ENCODE assay signal across 1 cellular context in the genomic region with DNA sequence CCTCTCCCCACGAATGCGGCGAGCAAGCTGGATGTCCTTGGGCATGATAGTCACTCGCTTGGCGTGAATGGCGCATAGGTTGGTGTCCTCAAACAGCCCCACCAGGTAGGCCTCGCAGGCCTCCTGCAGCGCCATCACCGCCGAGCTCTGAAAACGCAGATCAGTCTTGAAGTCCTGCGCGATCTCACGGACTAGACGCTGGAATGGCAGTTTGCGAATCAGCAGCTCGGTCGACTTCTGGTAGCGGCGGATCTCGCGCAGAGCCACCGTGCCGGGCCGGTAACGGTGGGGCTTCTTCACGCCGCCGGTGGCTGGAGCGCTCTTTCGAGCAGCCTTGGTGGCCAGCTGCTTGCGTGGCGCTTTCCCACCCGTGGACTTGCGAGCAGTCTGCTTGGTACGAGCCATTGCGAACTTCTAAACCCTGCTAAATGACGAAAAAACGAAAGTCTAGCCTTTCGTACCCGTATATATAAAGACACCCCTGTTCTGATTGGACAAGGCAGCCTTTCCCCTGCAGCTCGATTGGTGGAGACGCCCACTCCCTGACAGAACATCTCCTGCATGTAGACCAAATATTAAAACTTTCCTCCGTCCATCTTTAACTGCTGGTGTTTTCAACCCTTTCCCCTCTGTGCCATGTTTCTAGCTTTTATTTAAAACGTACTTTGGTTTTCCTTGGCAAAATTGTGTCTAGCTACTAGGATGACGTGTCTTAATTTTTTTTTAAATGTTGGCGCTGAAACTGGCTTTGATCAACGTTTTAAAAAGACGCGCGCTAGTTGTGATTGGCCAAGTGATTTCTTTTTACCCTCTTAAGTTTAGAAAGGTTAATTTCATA.
TF ChIP-seq lines count a peak whose summit lies in the region.

No MANE protein-coding gene starts in this region.

TF ChIP-seq in K562, 482 proteins besides CTCF, POLR2A, EP300 and RAD21 (continued from another document and continues in another):
- TF ChIP-seq, protein P1, sequence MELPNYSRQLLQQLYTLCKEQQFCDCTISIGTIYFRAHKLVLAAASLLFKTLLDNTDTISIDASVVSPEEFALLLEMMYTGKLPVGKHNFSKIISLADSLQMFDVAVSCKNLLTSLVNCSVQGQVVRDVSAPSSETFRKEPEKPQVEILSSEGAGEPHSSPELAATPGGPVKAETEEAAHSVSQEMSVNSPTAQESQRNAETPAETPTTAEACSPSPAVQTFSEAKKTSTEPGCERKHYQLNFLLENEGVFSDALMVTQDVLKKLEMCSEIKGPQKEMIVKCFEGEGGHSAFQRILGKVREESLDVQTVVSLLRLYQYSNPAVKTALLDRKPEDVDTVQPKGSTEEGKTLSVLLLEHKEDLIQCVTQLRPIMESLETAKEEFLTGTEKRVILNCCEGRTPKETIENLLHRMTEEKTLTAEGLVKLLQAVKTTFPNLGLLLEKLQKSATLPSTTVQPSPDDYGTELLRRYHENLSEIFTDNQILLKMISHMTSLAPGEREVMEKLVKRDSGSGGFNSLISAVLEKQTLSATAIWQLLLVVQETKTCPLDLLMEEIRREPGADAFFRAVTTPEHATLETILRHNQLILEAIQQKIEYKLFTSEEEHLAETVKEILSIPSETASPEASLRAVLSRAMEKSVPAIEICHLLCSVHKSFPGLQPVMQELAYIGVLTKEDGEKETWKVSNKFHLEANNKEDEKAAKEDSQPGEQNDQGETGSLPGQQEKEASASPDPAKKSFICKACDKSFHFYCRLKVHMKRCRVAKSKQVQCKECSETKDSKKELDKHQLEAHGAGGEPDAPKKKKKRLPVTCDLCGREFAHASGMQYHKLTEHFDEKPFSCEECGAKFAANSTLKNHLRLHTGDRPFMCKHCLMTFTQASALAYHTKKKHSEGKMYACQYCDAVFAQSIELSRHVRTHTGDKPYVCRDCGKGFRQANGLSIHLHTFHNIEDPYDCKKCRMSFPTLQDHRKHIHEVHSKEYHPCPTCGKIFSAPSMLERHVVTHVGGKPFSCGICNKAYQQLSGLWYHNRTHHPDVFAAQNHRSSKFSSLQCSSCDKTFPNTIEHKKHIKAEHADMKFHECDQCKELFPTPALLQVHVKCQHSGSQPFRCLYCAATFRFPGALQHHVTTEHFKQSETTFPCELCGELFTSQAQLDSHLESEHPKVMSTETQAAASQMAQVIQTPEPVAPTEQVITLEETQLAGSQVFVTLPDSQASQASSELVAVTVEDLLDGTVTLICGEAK (IDR thresholded peaks at IDR 0.05): no peak
- TF ChIP-seq, protein P1 (CRISPR knock-in tag; IDR thresholded peaks at IDR 0.05): peak; percentile 38; the same call in 1 of the 2 replicates
- TF ChIP-seq TAF15 (IDR thresholded peaks at IDR 0.05; ENCODE audit: low read depth, low read length) (no peak; the same call in none of the 2 replicates), ZNF224 (CRISPR knock-in tag; IDR thresholded peaks at IDR 0.05) (no peak), GABPA (tag; conservative IDR thresholded peaks at IDR 0.05; ENCODE audit: low read depth) (no peak), ERF (CRISPR knock-in tag; IDR thresholded peaks at IDR 0.05) (no peak; the same call in 1 of the 2 replicates), CBX1 (IDR thresholded peaks at IDR 0.05; ENCODE audit: low read depth) (peak; percentile 94; the same call in 1 of the 2 replicates), ARHGAP35 (IDR thresholded peaks at IDR 0.05; ENCODE audit: partially characterized antibody) (no peak), TOE1 (IDR thresholded peaks at IDR 0.05; ENCODE audit: borderline replicate concordance) (peak; percentile 68; the same call in 1 of the 2 replicates), TOE1 (CRISPR knock-in tag; IDR thresholded peaks at IDR 0.05; ENCODE audit: borderline replicate concordance, low read depth) (peak; percentile 99), TEAD2 (tag; IDR thresholded peaks at IDR 0.05) (no peak; the same call in 1 of the 2 replicates), PTTG1 (tag; IDR thresholded peaks at IDR 0.05; ENCODE audit: low read depth) (no peak), ZNF121 (CRISPR knock-in tag; conservative IDR thresholded peaks at IDR 0.05) (no peak), RBM17 (IDR thresholded peaks at IDR 0.05; ENCODE audit: borderline replicate concordance, low read depth, low read length) (no peak), PRMT5 (CRISPR knock-in tag; IDR thresholded peaks at IDR 0.05) (peak; percentile 43; the same call in 1 of the 2 replicates), E2F3 (CRISPR knock-in tag; IDR thresholded peaks at IDR 0.05) (no peak), PHF20 (IDR thresholded peaks at IDR 0.05; ENCODE audit: partially characterized antibody) (no peak), RHOXF2B (CRISPR knock-in tag; conservative IDR thresholded peaks at IDR 0.05) (no peak), ZNF436 (CRISPR knock-in tag; IDR thresholded peaks at IDR 0.05) (no peak), DMBX1 (CRISPR knock-in tag; IDR thresholded peaks at IDR 0.05; ENCODE audit: borderline replicate concordance) (no peak), SIRT6 (IDR thresholded peaks at IDR 0.05; ENCODE audit: low read depth, low read length) (peak; percentile 92), BRCA1 (IDR thresholded peaks at IDR 0.05) (no peak), BRCA1 (CRISPR knock-in tag; IDR thresholded peaks at IDR 0.05) (no peak), RBBP5 (IDR thresholded peaks at IDR 0.05; ENCODE audit: borderline replicate concordance, insufficient read depth, low read length, poor library complexity, severe bottlenecking) (peak; percentile 96), SMC3 (conservative IDR thresholded peaks at IDR 0.05; ENCODE audit: insufficient read depth, low read depth, low read length) (no peak), ZFP30 (CRISPR knock-in tag; IDR thresholded peaks at IDR 0.05; ENCODE audit: borderline replicate concordance) (no peak), HIVEP1 (CRISPR knock-in tag; IDR thresholded peaks at IDR 0.05) (0 out of 2 replicates have a peak, but pooled peaks have one; percentile 71), ZNF785 (CRISPR knock-in tag; IDR thresholded peaks at IDR 0.05) (no peak), PPARD (CRISPR knock-in tag; IDR thresholded peaks at IDR 0.05) (no peak), SRSF1 (IDR thresholded peaks at IDR 0.05; ENCODE audit: low read depth, low read length) (no peak), ZNF707 (CRISPR knock-in tag; conservative IDR thresholded peaks at IDR 0.05) (no peak), CREB1 (IDR thresholded peaks at IDR 0.05) (no peak), CREB1 (CRISPR knock-in tag; IDR thresholded peaks at IDR 0.05) (peak; percentile 47; the same call in 1 of the 2 replicates)
- TF ChIP-seq, protein P2, sequence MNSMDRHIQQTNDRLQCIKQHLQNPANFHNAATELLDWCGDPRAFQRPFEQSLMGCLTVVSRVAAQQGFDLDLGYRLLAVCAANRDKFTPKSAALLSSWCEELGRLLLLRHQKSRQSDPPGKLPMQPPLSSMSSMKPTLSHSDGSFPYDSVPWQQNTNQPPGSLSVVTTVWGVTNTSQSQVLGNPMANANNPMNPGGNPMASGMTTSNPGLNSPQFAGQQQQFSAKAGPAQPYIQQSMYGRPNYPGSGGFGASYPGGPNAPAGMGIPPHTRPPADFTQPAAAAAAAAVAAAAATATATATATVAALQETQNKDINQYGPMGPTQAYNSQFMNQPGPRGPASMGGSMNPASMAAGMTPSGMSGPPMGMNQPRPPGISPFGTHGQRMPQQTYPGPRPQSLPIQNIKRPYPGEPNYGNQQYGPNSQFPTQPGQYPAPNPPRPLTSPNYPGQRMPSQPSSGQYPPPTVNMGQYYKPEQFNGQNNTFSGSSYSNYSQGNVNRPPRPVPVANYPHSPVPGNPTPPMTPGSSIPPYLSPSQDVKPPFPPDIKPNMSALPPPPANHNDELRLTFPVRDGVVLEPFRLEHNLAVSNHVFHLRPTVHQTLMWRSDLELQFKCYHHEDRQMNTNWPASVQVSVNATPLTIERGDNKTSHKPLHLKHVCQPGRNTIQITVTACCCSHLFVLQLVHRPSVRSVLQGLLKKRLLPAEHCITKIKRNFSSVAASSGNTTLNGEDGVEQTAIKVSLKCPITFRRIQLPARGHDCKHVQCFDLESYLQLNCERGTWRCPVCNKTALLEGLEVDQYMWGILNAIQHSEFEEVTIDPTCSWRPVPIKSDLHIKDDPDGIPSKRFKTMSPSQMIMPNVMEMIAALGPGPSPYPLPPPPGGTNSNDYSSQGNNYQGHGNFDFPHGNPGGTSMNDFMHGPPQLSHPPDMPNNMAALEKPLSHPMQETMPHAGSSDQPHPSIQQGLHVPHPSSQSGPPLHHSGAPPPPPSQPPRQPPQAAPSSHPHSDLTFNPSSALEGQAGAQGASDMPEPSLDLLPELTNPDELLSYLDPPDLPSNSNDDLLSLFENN (IDR thresholded peaks at IDR 0.05; ENCODE audit: low read depth in 2 of 2, low read length in 2 of 2): peak in 1 of 2 experiments; percentile 76; a peak in 2 of 4 replicates
- TF ChIP-seq, protein P3, sequence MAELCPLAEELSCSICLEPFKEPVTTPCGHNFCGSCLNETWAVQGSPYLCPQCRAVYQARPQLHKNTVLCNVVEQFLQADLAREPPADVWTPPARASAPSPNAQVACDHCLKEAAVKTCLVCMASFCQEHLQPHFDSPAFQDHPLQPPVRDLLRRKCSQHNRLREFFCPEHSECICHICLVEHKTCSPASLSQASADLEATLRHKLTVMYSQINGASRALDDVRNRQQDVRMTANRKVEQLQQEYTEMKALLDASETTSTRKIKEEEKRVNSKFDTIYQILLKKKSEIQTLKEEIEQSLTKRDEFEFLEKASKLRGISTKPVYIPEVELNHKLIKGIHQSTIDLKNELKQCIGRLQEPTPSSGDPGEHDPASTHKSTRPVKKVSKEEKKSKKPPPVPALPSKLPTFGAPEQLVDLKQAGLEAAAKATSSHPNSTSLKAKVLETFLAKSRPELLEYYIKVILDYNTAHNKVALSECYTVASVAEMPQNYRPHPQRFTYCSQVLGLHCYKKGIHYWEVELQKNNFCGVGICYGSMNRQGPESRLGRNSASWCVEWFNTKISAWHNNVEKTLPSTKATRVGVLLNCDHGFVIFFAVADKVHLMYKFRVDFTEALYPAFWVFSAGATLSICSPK (IDR thresholded peaks at IDR 0.05; ENCODE audit: borderline replicate concordance): no peak
- TF ChIP-seq, protein P4, sequence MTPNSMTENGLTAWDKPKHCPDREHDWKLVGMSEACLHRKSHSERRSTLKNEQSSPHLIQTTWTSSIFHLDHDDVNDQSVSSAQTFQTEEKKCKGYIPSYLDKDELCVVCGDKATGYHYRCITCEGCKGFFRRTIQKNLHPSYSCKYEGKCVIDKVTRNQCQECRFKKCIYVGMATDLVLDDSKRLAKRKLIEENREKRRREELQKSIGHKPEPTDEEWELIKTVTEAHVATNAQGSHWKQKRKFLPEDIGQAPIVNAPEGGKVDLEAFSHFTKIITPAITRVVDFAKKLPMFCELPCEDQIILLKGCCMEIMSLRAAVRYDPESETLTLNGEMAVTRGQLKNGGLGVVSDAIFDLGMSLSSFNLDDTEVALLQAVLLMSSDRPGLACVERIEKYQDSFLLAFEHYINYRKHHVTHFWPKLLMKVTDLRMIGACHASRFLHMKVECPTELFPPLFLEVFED (CRISPR knock-in tag; conservative IDR thresholded peaks at IDR 0.05): no peak; the same call in 1 of the 2 replicates
- TF ChIP-seq, protein P5, sequence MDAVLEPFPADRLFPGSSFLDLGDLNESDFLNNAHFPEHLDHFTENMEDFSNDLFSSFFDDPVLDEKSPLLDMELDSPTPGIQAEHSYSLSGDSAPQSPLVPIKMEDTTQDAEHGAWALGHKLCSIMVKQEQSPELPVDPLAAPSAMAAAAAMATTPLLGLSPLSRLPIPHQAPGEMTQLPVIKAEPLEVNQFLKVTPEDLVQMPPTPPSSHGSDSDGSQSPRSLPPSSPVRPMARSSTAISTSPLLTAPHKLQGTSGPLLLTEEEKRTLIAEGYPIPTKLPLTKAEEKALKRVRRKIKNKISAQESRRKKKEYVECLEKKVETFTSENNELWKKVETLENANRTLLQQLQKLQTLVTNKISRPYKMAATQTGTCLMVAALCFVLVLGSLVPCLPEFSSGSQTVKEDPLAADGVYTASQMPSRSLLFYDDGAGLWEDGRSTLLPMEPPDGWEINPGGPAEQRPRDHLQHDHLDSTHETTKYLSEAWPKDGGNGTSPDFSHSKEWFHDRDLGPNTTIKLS (IDR thresholded peaks at IDR 0.05; ENCODE audit: borderline replicate concordance, low read depth): peak; percentile 74; the same call in 1 of the 2 replicates
- TF ChIP-seq, protein P6, sequence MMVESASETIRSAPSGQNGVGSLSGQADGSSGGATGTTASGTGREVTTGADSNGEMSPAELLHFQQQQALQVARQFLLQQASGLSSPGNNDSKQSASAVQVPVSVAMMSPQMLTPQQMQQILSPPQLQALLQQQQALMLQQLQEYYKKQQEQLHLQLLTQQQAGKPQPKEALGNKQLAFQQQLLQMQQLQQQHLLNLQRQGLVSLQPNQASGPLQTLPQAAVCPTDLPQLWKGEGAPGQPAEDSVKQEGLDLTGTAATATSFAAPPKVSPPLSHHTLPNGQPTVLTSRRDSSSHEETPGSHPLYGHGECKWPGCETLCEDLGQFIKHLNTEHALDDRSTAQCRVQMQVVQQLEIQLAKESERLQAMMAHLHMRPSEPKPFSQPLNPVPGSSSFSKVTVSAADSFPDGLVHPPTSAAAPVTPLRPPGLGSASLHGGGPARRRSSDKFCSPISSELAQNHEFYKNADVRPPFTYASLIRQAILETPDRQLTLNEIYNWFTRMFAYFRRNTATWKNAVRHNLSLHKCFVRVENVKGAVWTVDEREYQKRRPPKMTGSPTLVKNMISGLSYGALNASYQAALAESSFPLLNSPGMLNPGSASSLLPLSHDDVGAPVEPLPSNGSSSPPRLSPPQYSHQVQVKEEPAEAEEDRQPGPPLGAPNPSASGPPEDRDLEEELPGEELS (CRISPR knock-in tag; IDR thresholded peaks at IDR 0.05; ENCODE audit: borderline replicate concordance): peak; percentile 14; the same call in 1 of the 2 replicates
